In genomic region chr10:73591935-73592699, GRCh38 we compare ENCODE assay signal across 9 cellular contexts. TPM values are rescaled to one million over a fixed set of nuclear protein-coding genes. Genes with fewer than 3 reads are reported as not detected.
DNase-seq lines count a peak whose midpoint lies in the region; ATAC-seq, FAIRE-seq and TF ChIP-seq lines count a peak whose summit lies in the region.
"Had no signal": no experiment of that assay in that cellular context is flagged by ENCODE, and none has a peak within 500 bp of the region (broad histone marks: within the 10 kb centered on the region; RNA-seq: fewer than 3 reads in every experiment).

No MANE protein-coding gene starts in this region.

- H3K9me3 ChIP-seq in body of pancreas (no peaks in the 10 kb centered on the region), iPS-18a (ENCODE audit: control insufficient read depth, low read depth, low read length) (no peaks in the 10 kb centered on the region), gastrocnemius medialis (no peaks in the 10 kb centered on the region)

- 23 to 33% methylated on average over 3 of the region's 3 CpGs for WGBS in body of pancreas, 2 donors

- H3K4me1 ChIP-seq in body of pancreas (peaks cover 53% of the 10 kb centered on the region), iPS-18a (ENCODE audit: control insufficient read depth, low read depth, low read length) (peaks cover 36% of the 10 kb centered on the region), gastrocnemius medialis (peaks cover 18 to 27% of the 10 kb centered on the region in 2 donors)

- peak; percentile 61 for FAIRE-seq in GM12892 (lab: Jason Lieb, UNC)

- peak; percentile 94 for ATAC-seq in body of pancreas
- peak; percentile 80 to 92 for ATAC-seq in gastrocnemius medialis
- no peak for ATAC-seq in HG03439 (IDR thresholded peaks at IDR 0.05; ENCODE audit: unreplicated experiment)
- no peak for ATAC-seq in GM21528 (IDR thresholded peaks at IDR 0.05; ENCODE audit: low FRiP score, unreplicated experiment)

- in situ Hi-C loops in ACHN (cut with HindIII; ENCODE audit: low pct_ligation_motif_present, low pct_unique_long_range_greater_than_20kb, low sequenced_read_pairs), result no loop called here
- in situ Hi-C loops in gastrocnemius medialis (cut with MboI; ENCODE audit: low sequenced_read_pairs in 4 of 4), result no loop called here

- H3K27me3 ChIP-seq in body of pancreas (no peaks in the 10 kb centered on the region), iPS-18a (ENCODE audit: control insufficient read depth, insufficient read depth, low read length) (no peaks in the 10 kb centered on the region), gastrocnemius medialis (no peaks in the 10 kb centered on the region)

- intact Hi-C loops in body of pancreas (cut with DNase I), result no loop called here
- intact Hi-C loops in gastrocnemius medialis (cut with DNase I; ENCODE audit: low total_unique reads), result no loop called here

- TF ChIP-seq CTCF in body of pancreas (IDR thresholded peaks at IDR 0.05) (no peak), gastrocnemius medialis (IDR thresholded peaks at IDR 0.05 in 4 of 5, conservative IDR thresholded peaks at IDR 0.05 in 1 of 5) (no peak)

- TF ChIP-seq POLR2A in GM12892 (IDR thresholded peaks at IDR 0.05; ENCODE audit: low read depth, low read length) (no peak), body of pancreas (IDR thresholded peaks at IDR 0.05) (no peak), gastrocnemius medialis (IDR thresholded peaks at IDR 0.05) (peak in 1 of 2 donors; percentile 17)

- DNase-seq in ACHN, result peak; percentile 86
- DNase-seq in GM12892 (ENCODE audit: insufficient read length), result no peak
- peak; percentile 43 to 69 for DNase-seq in NCI-H526 (lab: John Stamatoyannopoulos, UW)
- peak; percentile 71 to 84 (median 81) for DNase-seq in body of pancreas
- peak; percentile 34 to 63 for DNase-seq in gastrocnemius medialis

- H3K9ac ChIP-seq in iPS-18a (ENCODE audit: low read length), result peak overlapping the region; percentile 93

- H3K27ac ChIP-seq in body of pancreas, result peak overlapping the region in 3 of 4 donors; percentile 49 to 65 (median 51)
- H3K27ac ChIP-seq in iPS-18a (ENCODE audit: low read length), result peak overlapping the region; percentile 96
- peak overlapping the region; percentile 58 to 77 (median 70) for H3K27ac ChIP-seq in gastrocnemius medialis

- H3K36me3 ChIP-seq in body of pancreas (replicated peaks in 1 of 2; ENCODE audit: insufficient read depth in 1 of 2, low read depth in 2 of 2) (no peaks in the 10 kb centered on the region), iPS-18a (ENCODE audit: control insufficient read depth, low read depth, low read length) (no peaks in the 10 kb centered on the region), gastrocnemius medialis (no peaks in the 10 kb centered on the region)

- H3K4me3 ChIP-seq in body of pancreas, result no peak overlapping the region
- peak overlapping the region; percentile 64 for H3K4me3 ChIP-seq in iPS-18a (ENCODE audit: low read length)
- peak overlapping the region in 3 of 4 donors; percentile 7 to 20 (median 18) for H3K4me3 ChIP-seq in gastrocnemius medialis

RNA-seq across cellular contexts. Expression of gene USP54, which starts 1.0 kb away (rescaled TPM):
- polyA plus RNA-seq in GM12892 (2012; ENCODE audit: missing spikeins), result 4.6 TPM
- 10 to 100 TPM; 20.4 to 25.4 TPM for total RNA-seq in body of pancreas
- total RNA-seq in gastrocnemius medialis, result 100 to 1,000 TPM in 3 of 4 donors, 10 to 100 TPM in 1; 89.8 to 276 (median 154) TPM

RNA-seq across cellular contexts. Expression of gene MYOZ1, which starts 49.2 kb away (rescaled TPM):
- polyA plus RNA-seq in GM12892 (2012; ENCODE audit: missing spikeins), result 0.45 TPM
- not detected for total RNA-seq in body of pancreas
- 1,000 to 10,000 TPM in 2 of 4 donors, 100 to 1,000 TPM in 2; 560 to 1,364 (median 992) TPM for total RNA-seq in gastrocnemius medialis
- total RNA-seq: activated naive CD4-positive, alpha-beta T cell treated with anti-CD3 and anti-CD28 coated beads, Interleukin-2, amount 50 U/mL, for 72 hours had no signal

Comparison
In these comparisons a context has a peak if more than half of its experiments do, and no peak if none do; other contexts are left out.
1. ATAC-seq: peak in body of pancreas (single experiment) and gastrocnemius medialis (2 of 2); none in HG03439 (single experiment) and GM21528 (single experiment).
2. H3K4me3 ChIP-seq: peak in iPS-18a (single experiment) and gastrocnemius medialis (3 of 4); none in body of pancreas (0 of 2).
3. RNA of gene MYOZ1, which starts 49.2 kb away (total RNA-seq): 560 to 1,364 TPM in gastrocnemius medialis; not detected in body of pancreas; every median in the first group is over 100 times any median in the second.
4. Peak in every context shown above with its lines, with median percentiles within 50 percentile points of each other: H3K27ac ChIP-seq.